In genomic region chr3:184002469-184002868, GRCh38 we compare ENCODE assay signal across 20 cellular contexts. TPM values are rescaled to one million over a fixed set of nuclear protein-coding genes. Genes with fewer than 3 reads are reported as not detected.
DNase-seq lines count a peak whose midpoint lies in the region; ATAC-seq and TF ChIP-seq lines count a peak whose summit lies in the region.
"Had no signal": no experiment of that assay in that cellular context is flagged by ENCODE, and none has a peak within 500 bp of the region (broad histone marks: within the 10 kb centered on the region; RNA-seq: fewer than 3 reads in every experiment).

No MANE protein-coding gene starts in this region.

- BruUV-seq in PC-9 (replicated peaks; lab: Mats Ljungman, UMichigan) = no TSS peak

- no peaks in the 10 kb centered on the region for H3K27me3 Mint-ChIP-seq in activated naive CD4-positive, alpha-beta T cell treated with anti-CD3 and anti-CD28 coated beads for 36 hours (ENCODE audit: low read depth)

- DNase-seq in PC-9 = no peak
- peak in 2 of 3 donors; percentile 67 for DNase-seq in right cardiac atrium
- DNase-seq in foreskin keratinocyte = no peak
- DNase-seq in activated naive CD4-positive, alpha-beta T cell treated with anti-CD3 and anti-CD28 coated beads for 36 hours = no peak
- no peak for DNase-seq in RPMI8226
- DNase-seq: ACHN; AML-193; EL; H7; NCI-H1105 treated with DMSO at 0.1 percent for 48 hours; NCI-H187 treated with DMSO at 0.1 percent for 48 hours; NCI-H446; NK-92 treated with Interleukin-12 subunit alpha and Interleukin-12 subunit beta, amount 100 ng/mL, for 24 hours; SJCRH30 had no signal

- no peaks in the 10 kb centered on the region for H3K9me2 ChIP-seq in PC-9 (ENCODE audit: insufficient read depth)

- H3K27ac Mint-ChIP-seq in activated naive CD4-positive, alpha-beta T cell treated with anti-CD3 and anti-CD28 coated beads for 36 hours = no peak overlapping the region

- ATAC-seq in right cardiac atrium = peak; percentile 31 to 69
- ATAC-seq in foreskin keratinocyte = no peak
- ATAC-seq in GM18907 (IDR thresholded peaks at IDR 0.05; ENCODE audit: unreplicated experiment) = no peak

- H3K79me2 ChIP-seq in PC-9 (ENCODE audit: low read depth) = peaks cover 81% of the 10 kb centered on the region

- H3K27ac ChIP-seq in PC-9 (peak overlapping the region; percentile 97), esophagus (ENCODE audit: low read depth in 2 of 2, low read length in 1 of 2) (peak overlapping the region; percentile 69 to 73), right cardiac atrium (ENCODE audit: low read length) (peak overlapping the region; percentile 43), skeletal muscle tissue (ENCODE audit: low read depth, low read length) (peak overlapping the region; percentile 48), foreskin keratinocyte (no peak overlapping the region)
- H3K27ac ChIP-seq: HL-60, SJCRH30 had no signal

- TF ChIP-seq CTCF in PC-9 (conservative IDR thresholded peaks at IDR 0.05) = no peak
- no peak for TF ChIP-seq CTCF in foreskin keratinocyte (conservative IDR thresholded peaks at IDR 0.05)

- H3K9me3 ChIP-seq in PC-9 (ENCODE audit: insufficient read depth, low read depth) (no peaks in the 10 kb centered on the region; the same call in 1 of the 2 replicates), esophagus (ENCODE audit: control insufficient read depth in 2 of 2, insufficient read depth in 1 of 2, low read depth in 1 of 2, low read length in 1 of 2) (no peaks in the 10 kb centered on the region), right cardiac atrium (ENCODE audit: control insufficient read depth, low read length) (no peaks in the 10 kb centered on the region), skeletal muscle tissue (ENCODE audit: control insufficient read depth in 3 of 3, low read length in 3 of 3) (no peaks in the 10 kb centered on the region)
- H3K9me3 ChIP-seq: SJCRH30 had no signal

- peaks cover 65% of the 10 kb centered on the region for H3F3A ChIP-seq in PC-9 (ENCODE audit: insufficient read depth, low read depth)

- H3K36me3 Mint-ChIP-seq in activated naive CD4-positive, alpha-beta T cell treated with anti-CD3 and anti-CD28 coated beads for 36 hours (ENCODE audit: low read depth) = peaks cover 2% of the 10 kb centered on the region

- H3K4me1 ChIP-seq in PC-9 (replicated peaks; ENCODE audit: insufficient read depth) (peaks cover 72% of the 10 kb centered on the region), esophagus (ENCODE audit: control insufficient read depth in 2 of 2, insufficient read depth in 2 of 2, low read length in 1 of 2) (peaks cover 3 to 6% of the 10 kb centered on the region in 2 donors), right cardiac atrium (ENCODE audit: control insufficient read depth, insufficient read depth, low read length) (peaks cover 3% of the 10 kb centered on the region), skeletal muscle tissue (ENCODE audit: control insufficient read depth in 3 of 3, insufficient read depth in 3 of 3, low read length in 3 of 3) (peaks cover 27 to 56% (median 52%) of the 10 kb centered on the region in 3 donors), foreskin keratinocyte (peaks cover 17% of the 10 kb centered on the region)

- POLR2A ChIA-PET in PC-9 (lab: Charles Lee; ENCODE audit: unreplicated experiment) = no interaction called here

- H3K4me3 ChIP-seq in PC-9 = no peak overlapping the region
- H3K4me3 ChIP-seq in esophagus (ENCODE audit: low read depth in 1 of 2, low read length in 2 of 2) = no peak overlapping the region
- H3K4me3 ChIP-seq in right cardiac atrium (ENCODE audit: low read length) = no peak overlapping the region
- H3K4me3 ChIP-seq in skeletal muscle tissue (ENCODE audit: low read length in 3 of 3) = peak overlapping the region in 1 of 3 donors; percentile 1
- H3K4me3 ChIP-seq: SJCRH30 had no signal

- H3K9me3 Mint-ChIP-seq in activated naive CD4-positive, alpha-beta T cell treated with anti-CD3 and anti-CD28 coated beads for 36 hours = no peaks in the 10 kb centered on the region

- no peak overlapping the region for H2AFZ ChIP-seq in PC-9

- H3K36me3 ChIP-seq in PC-9 (ENCODE audit: low read depth) = peaks cover 40% of the 10 kb centered on the region
- H3K36me3 ChIP-seq in esophagus (ENCODE audit: control insufficient read depth in 2 of 2, insufficient read depth in 2 of 2, low read length in 1 of 2) = peaks cover 0 to 2% of the 10 kb centered on the region in 2 donors
- H3K36me3 ChIP-seq in skeletal muscle tissue (ENCODE audit: control insufficient read depth in 3 of 3, insufficient read depth in 3 of 3, low read length in 3 of 3) = no peaks in the 10 kb centered on the region
- H3K36me3 ChIP-seq: SJCRH30 had no signal

- peak overlapping the region; percentile 32 to 54 (median 54) for H3K9ac ChIP-seq in skeletal muscle tissue (ENCODE audit: low read depth in 1 of 3, low read length in 3 of 3)

- no peaks in the 10 kb centered on the region for H4K20me1 ChIP-seq in PC-9 (ENCODE audit: insufficient read depth)

- H3K4me2 ChIP-seq in PC-9 = peak overlapping the region; percentile 49

- H3K4me1 Mint-ChIP-seq in activated naive CD4-positive, alpha-beta T cell treated with anti-CD3 and anti-CD28 coated beads for 36 hours (ENCODE audit: low read depth) = peaks cover 10% of the 10 kb centered on the region

- no peaks in the 10 kb centered on the region for H3K27me3 ChIP-seq in PC-9 (ENCODE audit: insufficient read depth, low read depth)
- no peaks in the 10 kb centered on the region for H3K27me3 ChIP-seq in esophagus (ENCODE audit: control insufficient read depth in 1 of 2, insufficient read depth in 2 of 2, low read length in 2 of 2)
- no peaks in the 10 kb centered on the region for H3K27me3 ChIP-seq in right cardiac atrium (ENCODE audit: control insufficient read depth, insufficient read depth)
- no peaks in the 10 kb centered on the region for H3K27me3 ChIP-seq in skeletal muscle tissue (ENCODE audit: control insufficient read depth in 3 of 3, insufficient read depth in 3 of 3, low read length in 3 of 3)
- no peaks in the 10 kb centered on the region for H3K27me3 ChIP-seq in foreskin keratinocyte
- H3K27me3 ChIP-seq: SJCRH30 had no signal

- no peak overlapping the region for H3K4me3 Mint-ChIP-seq in activated naive CD4-positive, alpha-beta T cell treated with anti-CD3 and anti-CD28 coated beads for 36 hours

- CTCF ChIA-PET in PC-9 (lab: Charles Lee) = no interaction called here
- CTCF ChIA-PET in activated naive CD4-positive, alpha-beta T cell treated with anti-CD3 and anti-CD28 coated beads for 36 hours (lab: Charles Lee) = no interaction called here

- 66 to 80% methylated on average over 11 of the region's 11 CpGs for WGBS in esophagus, 2 donors
- WGBS in right cardiac atrium = 70% methylated on average over 11 of the region's 11 CpGs

- intact Hi-C loops in PC-9 (cut with micrococcal nuclease; ENCODE audit: unreplicated experiment) (no loop called here), right cardiac atrium (cut with DNase I) (loop anchor here in 1 of 4 donors (10.0 kb wide), 1 partner anchor 98 kb away; no protein-coding TSS in a partner anchor)
- intact Hi-C loops in activated naive CD4-positive, alpha-beta T cell treated with anti-CD3 and anti-CD28 coated beads for 36 hours (cut with micrococcal nuclease) = no loop called here

RNA-seq across cellular contexts. Expression of gene ABCC5, which starts 15.2 kb away (rescaled TPM):
- total RNA-seq in PC-9 (2021) = 133 and 151 TPM in 2 replicates
- polyA plus RNA-seq in esophagus = 10 to 100 TPM; 19.2 to 56.0 TPM
- 10 to 100 TPM; 43.5 to 60.7 (median 52.7) TPM for total RNA-seq in right cardiac atrium
- polyA plus RNA-seq in right cardiac atrium = 28.9 TPM
- 17.7 TPM for total RNA-seq in skeletal muscle tissue
- total RNA-seq in foreskin keratinocyte = 15.2 and 15.5 TPM in 2 replicates
- 6.4 and 7.4 TPM in 2 replicates for polyA plus RNA-seq in foreskin keratinocyte
- total RNA-seq in activated naive CD4-positive, alpha-beta T cell treated with anti-CD3 and anti-CD28 coated beads for 36 hours = 10 to 100 TPM; 11.2 to 12.0 TPM

RNA-seq across cellular contexts. Expression of gene HTR3D, which starts 29.1 kb away (rescaled TPM):
- total RNA-seq in PC-9 (2021) = not detected in 2 replicates
- not detected for polyA plus RNA-seq in esophagus
- total RNA-seq in right cardiac atrium = not detected
- not detected for polyA plus RNA-seq in right cardiac atrium
- total RNA-seq in skeletal muscle tissue = not detected
- not detected in 2 replicates for total RNA-seq in foreskin keratinocyte
- not detected in 2 replicates for polyA plus RNA-seq in foreskin keratinocyte
- not detected for total RNA-seq in activated naive CD4-positive, alpha-beta T cell treated with anti-CD3 and anti-CD28 coated beads for 36 hours
- total RNA-seq: H7, OCI-LY7, RPMI7951, SJCRH30 had no signal

RNA-seq across cellular contexts. Expression of gene HTR3C, which starts 50.4 kb away (rescaled TPM):
- not detected in 2 replicates for total RNA-seq in PC-9 (2021)
- polyA plus RNA-seq in esophagus = not detected
- total RNA-seq in right cardiac atrium = not detected
- not detected for polyA plus RNA-seq in right cardiac atrium
- total RNA-seq in skeletal muscle tissue = not detected
- not detected in 2 replicates for total RNA-seq in foreskin keratinocyte
- polyA plus RNA-seq in foreskin keratinocyte = not detected in 2 replicates
- not detected for total RNA-seq in activated naive CD4-positive, alpha-beta T cell treated with anti-CD3 and anti-CD28 coated beads for 36 hours
- total RNA-seq: H7, OCI-LY7, RPMI7951, SJCRH30 had no signal

Comparison
In these comparisons a context has a peak if more than half of its experiments do, and no peak if none do; other contexts are left out.
1. DNase-seq: peak in right cardiac atrium (2 of 3); none in PC-9 (0 of 2), foreskin keratinocyte (0 of 2), activated naive CD4-positive, alpha-beta T cell treated with anti-CD3 and anti-CD28 coated beads for 36 hours (single experiment) and RPMI8226 (single experiment).
2. ATAC-seq: peak in right cardiac atrium (2 of 2); none in foreskin keratinocyte (single experiment) and GM18907 (single experiment).